8 cellular contexts compared by ENCODE assay signal in the genomic region with DNA sequence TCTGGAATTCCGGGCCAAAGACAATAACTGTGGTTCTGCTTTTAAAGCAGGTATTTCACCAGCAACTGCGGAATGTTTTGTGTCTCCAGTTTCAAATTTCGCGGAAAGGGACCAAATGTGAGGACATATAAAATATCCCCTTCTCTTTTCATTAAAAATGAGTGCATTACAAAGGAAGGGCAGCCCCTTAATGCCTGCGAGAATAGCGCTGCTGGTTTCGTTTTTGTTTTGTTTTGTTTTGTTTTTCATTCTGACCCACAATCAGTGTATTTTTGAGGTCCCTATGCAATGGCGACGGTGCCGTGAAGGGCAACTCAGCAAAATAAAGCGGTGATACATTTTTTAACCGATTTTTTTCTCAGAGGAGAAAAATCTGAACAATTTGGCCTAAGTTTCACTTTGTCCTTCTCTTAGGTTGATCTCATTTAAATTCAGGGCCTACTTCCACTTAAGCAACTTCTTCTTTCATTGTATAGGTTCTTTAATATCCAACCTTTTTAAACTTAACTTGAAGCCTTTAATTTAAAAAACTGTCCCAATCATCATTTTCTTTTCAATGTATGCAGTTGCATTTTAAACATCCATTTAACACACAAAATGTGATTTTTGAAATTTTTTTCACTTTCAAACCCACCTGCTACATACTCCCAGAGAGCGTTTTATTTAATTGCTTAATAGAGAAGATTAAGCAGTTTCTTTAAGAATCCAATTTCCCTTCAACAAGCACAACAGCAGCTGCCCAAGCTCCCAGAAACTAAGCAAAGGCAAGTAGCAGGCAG. TPM values are rescaled to one million over a fixed set of nuclear protein-coding genes. Genes with fewer than 3 reads are reported as not detected.
DNase-seq lines count a peak whose midpoint lies in the region; ATAC-seq and TF ChIP-seq lines count a peak whose summit lies in the region.

No MANE protein-coding gene starts in this region.

- DNase-seq in GM06990 (ENCODE audit: extremely low read depth, insufficient read length) (no peak), posterior vena cava (ENCODE audit: low spot score) (no peak), NCI-H345 (lab: John Stamatoyannopoulos, UW) (no peak)
- no peak for DNase-seq in activated naive CD4-positive, alpha-beta T cell treated with anti-CD3 and anti-CD28 coated beads for 36 hours
- DNase-seq in stimulated activated naive CD4-positive, alpha-beta T cell treated with Interleukin-2 at 50 U/mL for 16 hours (lab: John Stamatoyannopoulos, UW), result peak; percentile 62

- H3K27me3 Mint-ChIP-seq in activated naive CD4-positive, alpha-beta T cell treated with anti-CD3 and anti-CD28 coated beads for 36 hours (ENCODE audit: low read depth), result no peaks in the 10 kb centered on the region

- H3K9ac ChIP-seq in iPS-15b (ENCODE audit: low read depth, low read length), result peak overlapping the region; percentile 55

- H3K36me3 Mint-ChIP-seq in activated naive CD4-positive, alpha-beta T cell treated with anti-CD3 and anti-CD28 coated beads for 36 hours (ENCODE audit: low read depth), result peaks cover 7% of the 10 kb centered on the region

- peak overlapping the region; percentile 82 for H3K4me3 Mint-ChIP-seq in activated naive CD4-positive, alpha-beta T cell treated with anti-CD3 and anti-CD28 coated beads for 36 hours

- intact Hi-C loops in activated naive CD4-positive, alpha-beta T cell treated with anti-CD3 and anti-CD28 coated beads for 36 hours (cut with micrococcal nuclease), result loop anchor here (1.0 to 10.0 kb wide), 10 partner anchors 79 to 1463 kb away; a partner anchor contains a TSS
- intact Hi-C loops in posterior vena cava (cut with DNase I), result loop anchor here (5.0 to 10.0 kb wide), 4 partner anchors 63 to 256 kb away; no protein-coding TSS in a partner anchor

- no peaks in the 10 kb centered on the region for H3K9me3 ChIP-seq in iPS-15b (ENCODE audit: control insufficient read depth, insufficient read depth, low read length)

- H3K4me1 Mint-ChIP-seq in activated naive CD4-positive, alpha-beta T cell treated with anti-CD3 and anti-CD28 coated beads for 36 hours (ENCODE audit: low read depth), result peaks cover 27% of the 10 kb centered on the region

- H3K9me3 Mint-ChIP-seq in activated naive CD4-positive, alpha-beta T cell treated with anti-CD3 and anti-CD28 coated beads for 36 hours, result no peaks in the 10 kb centered on the region

- no peak for TF ChIP-seq CTCF in GM06990 (IDR thresholded peaks at IDR 0.05; ENCODE audit: insufficient read depth, low read length, poor library complexity, severe bottlenecking)

- CTCF ChIA-PET in activated naive CD4-positive, alpha-beta T cell treated with anti-CD3 and anti-CD28 coated beads for 36 hours (lab: Charles Lee), result interaction anchor here (1.1 kb wide), 1 partner anchor 254 kb away, joined by 3 read pairs; no protein-coding TSS in a partner anchor

- H3K4me1 ChIP-seq in iPS-15b (ENCODE audit: control insufficient read depth, insufficient read depth, low read length), result peaks cover 5% of the 10 kb centered on the region

- H3K4me3 ChIP-seq in GM06990 (replicated peaks; ENCODE audit: low read depth, low read length), result peak overlapping the region; percentile 74
- H3K4me3 ChIP-seq in iPS-15b (ENCODE audit: low read depth, low read length), result peak overlapping the region; percentile 63

- H3K36me3 ChIP-seq in GM06990 (ENCODE audit: control insufficient read depth, insufficient read depth, low read length) (no peaks in the 10 kb centered on the region), iPS-15b (ENCODE audit: control insufficient read depth, insufficient read depth, low read length) (no peaks in the 10 kb centered on the region)

- H3K27me3 ChIP-seq in GM06990 (replicated peaks; ENCODE audit: control insufficient read depth, insufficient read depth, low read length) (no peaks in the 10 kb centered on the region), iPS-15b (ENCODE audit: control insufficient read depth, insufficient read depth, low read length) (no peaks in the 10 kb centered on the region)

- peak; percentile 5 for ATAC-seq in GM19468 (IDR thresholded peaks at IDR 0.05; ENCODE audit: extremely low read depth, unreplicated experiment)
- peak; percentile 29 for ATAC-seq in HG03520 (IDR thresholded peaks at IDR 0.05; ENCODE audit: unreplicated experiment)

- peak overlapping the region; percentile 91 for H3K27ac Mint-ChIP-seq in activated naive CD4-positive, alpha-beta T cell treated with anti-CD3 and anti-CD28 coated beads for 36 hours

RNA-seq across cellular contexts. Expression of a gene that starts 2.9 kb away (rescaled TPM):
- 10 to 100 TPM; 22.0 to 24.1 TPM for total RNA-seq in activated naive CD4-positive, alpha-beta T cell treated with anti-CD3 and anti-CD28 coated beads for 36 hours
- total RNA-seq in posterior vena cava, result 10 to 100 TPM; 28.4 to 30.8 TPM
